22 cellular contexts compared by ENCODE assay signal in the genomic region with DNA sequence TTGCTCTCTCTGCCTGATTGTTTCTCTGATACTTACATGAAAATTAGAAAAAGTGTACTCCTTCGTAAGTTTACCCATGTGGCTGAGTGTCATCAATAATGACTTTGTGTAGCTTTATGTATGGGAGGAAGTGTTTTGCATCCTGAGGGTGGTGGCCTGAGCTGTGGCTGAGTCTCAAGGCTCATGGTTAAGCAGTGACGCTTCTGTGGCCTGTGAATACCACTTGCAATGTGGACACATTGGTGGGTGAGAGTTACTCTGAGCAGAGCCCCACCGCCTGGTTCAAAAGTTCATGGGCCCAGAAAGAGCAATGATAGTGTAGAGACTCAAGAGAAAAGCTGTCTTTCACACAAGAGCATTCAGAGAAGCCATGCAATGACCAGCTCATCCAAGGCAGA. TPM values are rescaled to one million over a fixed set of nuclear protein-coding genes. Genes with fewer than 3 reads are reported as not detected.
DNase-seq lines count a peak whose midpoint lies in the region; ATAC-seq and TF ChIP-seq lines count a peak whose summit lies in the region.
"Had no signal": no experiment of that assay in that cellular context is flagged by ENCODE, and none has a peak within 500 bp of the region (broad histone marks: within the 10 kb centered on the region; RNA-seq: fewer than 3 reads in every experiment).

No MANE protein-coding gene starts in this region.

- intact Hi-C loops in Right ventricle myocardium inferior (cut with DNase I), result no loop called here
- intact Hi-C loops in activated CD4-positive, alpha-beta T cell treated with anti-CD3 and anti-CD28 coated beads, Interleukin-2, amount 10 ng/mL, durations not matched to agents 24 days and 14 days (cut with micrococcal nuclease), result no loop called here

- no peak overlapping the region for H3K4me3 Mint-ChIP-seq in mesothelial cell of epicardium
- no peak overlapping the region for H3K4me3 Mint-ChIP-seq in activated CD4-positive, alpha-beta memory T cell treated with anti-CD3 and anti-CD28 coated beads, Interleukin-2, amount 10 ng/mL, durations not matched to agents 7 days and 5 days
- H3K4me3 Mint-ChIP-seq in activated CD4-positive, alpha-beta T cell treated with anti-CD3 and anti-CD28 coated beads, Interleukin-2, amount 10 ng/mL, durations not matched to agents 24 days and 14 days, result no peak overlapping the region
- H3K4me3 Mint-ChIP-seq: T-helper 1 cell treated with Interleukin-12 subunit alpha and Interleukin-12 subunit beta and Interleukin-4 antibody, amounts not matched to agents 30 μg/mL and 1 μg/mL, for 36 hours had no signal

- H3K4me1 Mint-ChIP-seq in mesothelial cell of epicardium, result peaks cover 28% of the 10 kb centered on the region
- H3K4me1 Mint-ChIP-seq in activated CD4-positive, alpha-beta memory T cell treated with anti-CD3 and anti-CD28 coated beads, Interleukin-2, amount 10 ng/mL, durations not matched to agents 7 days and 5 days, result peaks cover 8% of the 10 kb centered on the region
- H3K4me1 Mint-ChIP-seq in activated CD4-positive, alpha-beta T cell treated with anti-CD3 and anti-CD28 coated beads, Interleukin-2, amount 10 ng/mL, durations not matched to agents 24 days and 14 days, result peaks cover 6% of the 10 kb centered on the region

- H3K27ac Mint-ChIP-seq in mesothelial cell of epicardium, result peak overlapping the region; percentile 13
- H3K27ac Mint-ChIP-seq in activated CD4-positive, alpha-beta memory T cell treated with anti-CD3 and anti-CD28 coated beads, Interleukin-2, amount 10 ng/mL, durations not matched to agents 7 days and 5 days, result no peak overlapping the region
- no peak overlapping the region for H3K27ac Mint-ChIP-seq in activated CD4-positive, alpha-beta T cell treated with anti-CD3 and anti-CD28 coated beads, Interleukin-2, amount 10 ng/mL, durations not matched to agents 24 days and 14 days
- H3K27ac Mint-ChIP-seq: T-helper 1 cell treated with Interleukin-12 subunit alpha and Interleukin-12 subunit beta and Interleukin-4 antibody, amounts not matched to agents 30 μg/mL and 1 μg/mL, for 36 hours had no signal

- H3K36me3 Mint-ChIP-seq in mesothelial cell of epicardium, result no peaks in the 10 kb centered on the region
- no peaks in the 10 kb centered on the region for H3K36me3 Mint-ChIP-seq in activated CD4-positive, alpha-beta memory T cell treated with anti-CD3 and anti-CD28 coated beads, Interleukin-2, amount 10 ng/mL, durations not matched to agents 7 days and 5 days (ENCODE audit: low read depth)
- H3K36me3 Mint-ChIP-seq in activated CD4-positive, alpha-beta T cell treated with anti-CD3 and anti-CD28 coated beads, Interleukin-2, amount 10 ng/mL, durations not matched to agents 24 days and 14 days (ENCODE audit: low read depth), result no peaks in the 10 kb centered on the region

- POLR2A ChIA-PET in activated CD4-positive, alpha-beta memory T cell treated with anti-CD3 and anti-CD28 coated beads, Interleukin-2, amount 10 ng/mL, durations not matched to agents 7 days and 5 days (lab: Charles Lee), result no interaction called here

- no peak for TF ChIP-seq CTCF in mesothelial cell of epicardium (IDR thresholded peaks at IDR 0.05; ENCODE audit: unreplicated experiment)

- CTCF ChIA-PET in activated CD4-positive, alpha-beta memory T cell treated with anti-CD3 and anti-CD28 coated beads, Interleukin-2, amount 10 ng/mL, durations not matched to agents 7 days and 5 days (lab: Charles Lee), result no interaction called here

- DNase-seq in RPMI7951 (ENCODE audit: low read depth) (peak; percentile 43), mesothelial cell of epicardium (ENCODE audit: low spot score in 2 of 2, unreplicated experiment in 2 of 2) (no peak), iPS-NIHi11 (ENCODE audit: low spot score) (no peak), Right ventricle myocardium inferior (ENCODE audit: missing footprints) (no peak)
- DNase-seq in stimulated activated CD8-positive, alpha-beta memory T cell treated with anti-CD3 and anti-CD28 coated beads, Interleukin-15, amount 100 ng/mL, for 4 hours (ENCODE audit: low read depth in 2 of 2), result peak; percentile 16 to 23
- no peak for DNase-seq in activated CD4-positive, alpha-beta memory T cell treated with anti-CD3 and anti-CD28 coated beads, Interleukin-2, amount 10 ng/mL, durations not matched to agents 7 days and 5 days
- DNase-seq in activated CD4-positive, alpha-beta T cell treated with anti-CD3 and anti-CD28 coated beads, Interleukin-2, amount 10 ng/mL, durations not matched to agents 24 days and 14 days, result no peak
- DNase-seq: activated naive CD4-positive, alpha-beta T cell treated with Interleukin-2 at 50 U/mL for 16 hours; activated T-cell treated with anti-CD3 and anti-CD28 coated beads, Interleukin-2, amount 50 U/mL, for 1 hour; anterior cingulate cortex; EL; GOT3; KG1; kidney glomerular epithelial cell; NCI-H1930; NCI-H2227 treated with DMSO at 0.1 percent for 48 hours; NCI-H774; psoas muscle; SHP77; stimulated activated CD4-positive, alpha-beta T cell treated with anti-CD3 and anti-CD28 coated beads, Interleukin-2, amount 100 ng/mL, for 24 hours had no signal

- H3K27me3 Mint-ChIP-seq in mesothelial cell of epicardium (ENCODE audit: low read depth), result no peaks in the 10 kb centered on the region
- H3K27me3 Mint-ChIP-seq in activated CD4-positive, alpha-beta memory T cell treated with anti-CD3 and anti-CD28 coated beads, Interleukin-2, amount 10 ng/mL, durations not matched to agents 7 days and 5 days, result peaks cover 13% of the 10 kb centered on the region
- peaks cover 48% of the 10 kb centered on the region for H3K27me3 Mint-ChIP-seq in activated CD4-positive, alpha-beta T cell treated with anti-CD3 and anti-CD28 coated beads, Interleukin-2, amount 10 ng/mL, durations not matched to agents 24 days and 14 days

- ATAC-seq in GM19023 (IDR thresholded peaks at IDR 0.05; ENCODE audit: unreplicated experiment), result peak; percentile 55
- no peak for ATAC-seq in Right ventricle myocardium inferior
- ATAC-seq: psoas muscle had no signal

- no peaks in the 10 kb centered on the region for H3K9me3 Mint-ChIP-seq in mesothelial cell of epicardium
- H3K9me3 Mint-ChIP-seq in activated CD4-positive, alpha-beta memory T cell treated with anti-CD3 and anti-CD28 coated beads, Interleukin-2, amount 10 ng/mL, durations not matched to agents 7 days and 5 days, result no peaks in the 10 kb centered on the region
- no peaks in the 10 kb centered on the region for H3K9me3 Mint-ChIP-seq in activated CD4-positive, alpha-beta T cell treated with anti-CD3 and anti-CD28 coated beads, Interleukin-2, amount 10 ng/mL, durations not matched to agents 24 days and 14 days
- H3K9me3 Mint-ChIP-seq: T-helper 1 cell treated with Interleukin-12 subunit alpha and Interleukin-12 subunit beta and Interleukin-4 antibody, amounts not matched to agents 30 μg/mL and 1 μg/mL, for 36 hours had no signal

RNA-seq across cellular contexts. Expression of gene FRMD6, which starts 55.2 kb away (rescaled TPM):
- total RNA-seq in RPMI7951 (2014; rRNA removed; shearing (Covaris generic)), result 98.9 and 127 TPM in 2 replicates
- total RNA-seq in mesothelial cell of epicardium (43.4 to 51.8 TPM (median 46.6 TPM) in 3 replicates), Right ventricle myocardium inferior (8.9 TPM)
- total RNA-seq in activated CD4-positive, alpha-beta memory T cell treated with anti-CD3 and anti-CD28 coated beads, Interleukin-2, amount 10 ng/mL, durations not matched to agents 7 days and 5 days, result 1 to 10 TPM; 3.3 TPM
- total RNA-seq in activated CD4-positive, alpha-beta T cell treated with anti-CD3 and anti-CD28 coated beads, Interleukin-2, amount 10 ng/mL, durations not matched to agents 24 days and 14 days, result 5.5 and 7.4 TPM in 2 replicates

Comparison
In these comparisons a context has a peak if more than half of its experiments do, and no peak if none do; other contexts are left out.
1. DNase-seq: peak in RPMI7951 (single experiment) and stimulated activated CD8-positive, alpha-beta memory T cell treated with anti-CD3 and anti-CD28 coated beads, Interleukin-15, amount 100 ng/mL, for 4 hours (2 of 2); none in mesothelial cell of epicardium (0 of 2), iPS-NIHi11 (single experiment), Right ventricle myocardium inferior (single experiment), activated CD4-positive, alpha-beta memory T cell treated with anti-CD3 and anti-CD28 coated beads, Interleukin-2, amount 10 ng/mL, durations not matched to agents 7 days and 5 days (single experiment) and activated CD4-positive, alpha-beta T cell treated with anti-CD3 and anti-CD28 coated beads, Interleukin-2, amount 10 ng/mL, durations not matched to agents 24 days and 14 days (single experiment).